24 cellular contexts compared by ENCODE assay signal in the genomic region with DNA sequence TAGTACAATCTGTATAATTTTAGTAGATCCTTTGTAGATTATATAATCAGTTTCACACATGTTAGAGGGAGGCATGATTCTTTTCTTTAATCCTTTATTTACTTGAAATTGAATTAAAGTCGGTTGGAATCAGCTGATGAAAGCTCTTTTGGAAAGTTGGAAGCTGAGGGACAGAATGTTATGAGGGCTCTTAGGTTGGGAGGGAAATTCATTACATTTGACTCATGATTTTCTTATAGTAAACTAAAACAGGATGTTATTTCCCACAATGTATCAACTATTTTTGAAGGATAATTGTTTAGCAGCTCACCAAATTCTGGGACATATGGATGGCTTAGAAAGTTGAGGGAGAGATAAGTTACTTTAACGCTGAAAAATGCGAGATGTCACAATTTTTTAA. TPM values are rescaled to one million over a fixed set of nuclear protein-coding genes. Genes with fewer than 3 reads are reported as not detected.
"Had no signal": no experiment of that assay in that cellular context is flagged by ENCODE, and none has a peak within 500 bp of the region (broad histone marks: within the 10 kb centered on the region; RNA-seq: fewer than 3 reads in every experiment).

No MANE protein-coding gene starts in this region.

- ATAC-seq: activated CD8-positive, alpha-beta T cell treated with anti-CD3 and anti-CD28 coated beads, Interleukin-2, amount 10 ng/mL, durations not matched to agents 7 days and 5 days; activated naive CD4-positive, alpha-beta T cell treated with anti-CD3 and anti-CD28 coated beads, Interleukin-2, amount 50 U/mL, for 72 hours; Panc1 had no signal

- H3K27ac ChIP-seq: ascending aorta, cardiac muscle cell, KMS-11, SJSA1 had no signal

- H3K9me3 ChIP-seq: ascending aorta, SJSA1, SK-N-SH had no signal

- H3K27me3 ChIP-seq: ascending aorta, cardiac muscle cell, SJSA1 had no signal

- H3K9ac ChIP-seq: KMS-11, SK-N-SH had no signal

- H3K4me1 ChIP-seq: ascending aorta, SJSA1 had no signal

- H3K4me2 ChIP-seq: KMS-11, SK-N-SH had no signal

- H3K36me3 ChIP-seq: ascending aorta, cardiac muscle cell, SJSA1 had no signal

- H3K4me3 ChIP-seq: ascending aorta, cardiac muscle cell, SJSA1 had no signal

- DNase-seq: activated CD4-positive, alpha-beta T cell treated with anti-CD3 and anti-CD28 coated beads, Interleukin-2, amount 10 ng/mL, durations not matched to agents 7 days and 5 days; activated CD4-positive, alpha-beta T cell treated with anti-CD3 and anti-CD28 coated beads, Interleukin-2, amount 50 U/mL, for 48 hours; activated CD8-positive, alpha-beta T cell treated with anti-CD3 and anti-CD28 coated beads, Interleukin-2, amount 10 ng/mL, durations not matched to agents 7 days and 5 days; activated gamma-delta T cell treated with Interleukin-2 at 50 U/mL for 16 hours; activated naive CD4-positive, alpha-beta T cell treated with anti-CD3 and anti-CD28 coated beads for 36 hours; activated T-cell treated with anti-CD3 and anti-CD28 coated beads, Interleukin-2, amount 50 U/mL, for 24 hours; amygdala; NCI-H1105 treated with DMSO at 0.1 percent for 48 hours; NCI-H1436; NCI-H1694; NCI-H1930; NCI-H345; NCI-H524 treated with DMSO at 0.1 percent for 48 hours; RPMI8226; SHP77 treated with DMSO at 0.1 percent for 48 hours; SK-N-SH had no signal

RNA-seq across cellular contexts. Expression of a gene that starts 52.7 kb away (rescaled TPM):
- total RNA-seq: activated CD4-positive, alpha-beta T cell treated with anti-CD3 and anti-CD28 coated beads, Interleukin-2, amount 10 ng/mL, durations not matched to agents 7 days and 5 days; activated CD8-positive, alpha-beta T cell treated with anti-CD3 and anti-CD28 coated beads, Interleukin-2, amount 10 ng/mL, durations not matched to agents 7 days and 5 days; activated naive CD4-positive, alpha-beta T cell treated with anti-CD3 and anti-CD28 coated beads for 36 hours; activated naive CD4-positive, alpha-beta T cell treated with anti-CD3 and anti-CD28 coated beads, Interleukin-2, amount 50 U/mL, for 72 hours; ascending aorta; MCF 10A; NCI-H460 had no signal
